In the genomic region with DNA sequence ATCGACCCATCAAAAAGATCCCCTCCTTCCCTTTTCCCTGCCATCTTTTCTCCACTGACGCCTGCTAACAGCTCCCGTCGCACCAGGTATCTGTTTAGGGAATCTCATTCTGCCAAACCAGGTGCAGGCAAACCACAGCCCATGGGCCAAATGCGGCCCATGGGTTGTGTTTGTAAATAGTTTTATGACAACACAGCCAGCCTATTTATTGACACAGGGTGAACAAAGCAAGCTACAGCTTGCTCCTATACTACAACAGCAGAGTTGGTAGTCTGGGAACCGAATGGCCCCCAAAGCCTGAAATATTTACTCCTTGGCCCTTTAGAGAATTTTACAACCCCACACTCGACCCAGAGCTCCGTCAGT, we compare ENCODE assay signal across 9 cellular contexts. TPM values are rescaled to one million over a fixed set of nuclear protein-coding genes. Genes with fewer than 3 reads are reported as not detected.
DNase-seq lines count a peak whose midpoint lies in the region; ATAC-seq and TF ChIP-seq lines count a peak whose summit lies in the region.
"Had no signal": no experiment of that assay in that cellular context is flagged by ENCODE, and none has a peak within 500 bp of the region (broad histone marks: within the 10 kb centered on the region; RNA-seq: fewer than 3 reads in every experiment).

No MANE protein-coding gene starts in this region.

- peaks cover 0 to 4% (median 2%) of the 10 kb centered on the region in 3 donors for H3K27me3 Mint-ChIP-seq in CD14-positive monocyte (ENCODE audit: low read depth in 3 of 3)

- ATAC-seq in Panc1 (no peak), HG02981 (IDR thresholded peaks at IDR 0.05; ENCODE audit: unreplicated experiment) (no peak)

- BruUV-seq in Panc1 (replicated peaks; lab: Mats Ljungman, UMichigan) = no TSS peak

- no peaks in the 10 kb centered on the region for H3K9me3 ChIP-seq in Panc1 (ENCODE audit: control insufficient read depth, insufficient read depth, low read depth, low read length)
- H3K9me3 ChIP-seq: ovary had no signal

- no peaks in the 10 kb centered on the region for H3K27me3 ChIP-seq in Panc1 (ENCODE audit: control insufficient read depth, insufficient read depth, low read length)
- H3K27me3 ChIP-seq in layer of hippocampus (ENCODE audit: control insufficient read depth, insufficient read depth, low read length) = no peaks in the 10 kb centered on the region
- H3K27me3 ChIP-seq: ovary had no signal

- peak overlapping the region in 1 of 7 donors; percentile 74 for H3K27ac Mint-ChIP-seq in CD14-positive monocyte

- CTCF ChIA-PET in Panc1 (lab: Charles Lee) = no interaction called here

- H3K9me3 Mint-ChIP-seq in CD14-positive monocyte = no peaks in the 10 kb centered on the region

- peaks cover 17% of the 10 kb centered on the region for H3K4me1 Mint-ChIP-seq in CD14-positive monocyte

- in situ Hi-C loops in Panc1 (cut with HindIII; ENCODE audit: low pct_unique_long_range_greater_than_20kb, low sequenced_read_pairs) (no loop called here), GM13976 (cut with MboI; ENCODE audit: low sequenced_read_pairs, unreplicated experiment) (no loop called here)

- peak overlapping the region; percentile 52; the same call in 1 of the 2 replicates for H3K27ac ChIP-seq in Panc1 (ENCODE audit: low read length)
- H3K27ac ChIP-seq in layer of hippocampus (ENCODE audit: low read depth, low read length) = peak overlapping the region; percentile 8
- H3K27ac ChIP-seq: ovary had no signal

- intact Hi-C loops in CD14-positive monocyte (cut with micrococcal nuclease) = no loop called here
- intact Hi-C loops in Panc1 (cut with micrococcal nuclease; ENCODE audit: unreplicated experiment) = no loop called here

- TF ChIP-seq CTCF in CD14-positive monocyte (IDR thresholded peaks at IDR 0.05) (no peak), GM12865 (IDR thresholded peaks at IDR 0.05; ENCODE audit: insufficient read depth, low read depth, low read length, missing control alignments) (no peak), Panc1 (IDR thresholded peaks at IDR 0.05) (no peak), GM13976 (IDR thresholded peaks at IDR 0.05; ENCODE audit: borderline replicate concordance, control extremely low read depth, extremely low read depth, insufficient read depth, missing control alignments) (no peak)

- POLR2A ChIA-PET in Panc1 (lab: Charles Lee) = no interaction called here

- H3K4me3 Mint-ChIP-seq in CD14-positive monocyte = peak overlapping the region; percentile 71 to 89

- DNase-seq in CD14-positive monocyte (ENCODE audit: low spot score) (no peak), GM12865 (ENCODE audit: low read depth) (no peak), Panc1 (ENCODE audit: low read depth, low spot score) (no peak), GM13976 (ENCODE audit: low spot score) (no peak), NCI-H510A treated with DMSO at 0.1 percent for 48 hours (lab: John Stamatoyannopoulos, UW) (no peak), glomerular visceral epithelial cell (ENCODE audit: extremely low spot score) (no peak)
- DNase-seq: ovary had no signal

- H3K36me3 ChIP-seq in Panc1 (ENCODE audit: control insufficient read depth, insufficient read depth, low read length) = no peaks in the 10 kb centered on the region
- H3K36me3 ChIP-seq: ovary had no signal

- H3K4me3 ChIP-seq in GM12865 (ENCODE audit: low read depth, low read length) (peak overlapping the region; percentile 2), Panc1 (ENCODE audit: low read depth in 2 of 2, low read length in 2 of 2) (no peak overlapping the region)
- H3K4me3 ChIP-seq: ovary had no signal

- no peaks in the 10 kb centered on the region for H3K36me3 Mint-ChIP-seq in CD14-positive monocyte

- peaks cover 26% of the 10 kb centered on the region for H3K4me1 ChIP-seq in Panc1 (ENCODE audit: control insufficient read depth, insufficient read depth, low read length)

RNA-seq across cellular contexts. Expression of gene NFATC2, which starts 16.4 kb away (rescaled TPM):
- polyA plus RNA-seq in CD14-positive monocyte = under 1 TPM; 0.03 to 0.18 TPM
- 10.6 TPM for total RNA-seq in Panc1 (2021; ENCODE audit: unreplicated experiment)
- polyA plus RNA-seq in Panc1 (2012; ENCODE audit: insufficient read length) = 11.6 TPM
